1 cellular context compared by ENCODE assay signal in the genomic region with DNA sequence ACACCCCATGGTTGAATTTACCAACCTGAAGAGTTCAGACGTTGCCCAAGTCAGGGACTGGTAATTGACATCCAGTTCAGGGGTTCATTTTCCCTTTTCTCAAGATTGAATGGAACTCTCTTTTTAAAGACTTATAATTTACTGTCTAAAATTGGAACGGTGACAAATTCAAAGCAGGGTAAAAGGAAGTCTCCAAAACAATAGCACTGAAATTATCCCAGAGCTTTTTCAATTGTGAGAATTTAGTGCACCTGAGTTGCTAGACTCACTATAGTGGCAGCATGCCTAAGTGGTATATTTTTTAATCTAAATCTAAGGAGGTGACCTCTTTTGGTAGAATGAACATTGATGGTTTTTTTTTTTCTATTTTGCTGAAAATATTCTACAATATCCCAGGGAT.
TF ChIP-seq lines count a peak whose summit lies in the region.

No MANE protein-coding gene starts in this region.

TF ChIP-seq in GM23338, 12 proteins besides CTCF, POLR2A, EP300 and RAD21 (continued from another document):
- TF ChIP-seq EZH2 (IDR thresholded peaks at IDR 0.05; ENCODE audit: low read depth, unreplicated experiment), result no peak
- TF ChIP-seq JUNB (IDR thresholded peaks at IDR 0.05; ENCODE audit: unreplicated experiment), result no peak
- TF ChIP-seq NANOG (IDR thresholded peaks at IDR 0.05; ENCODE audit: borderline replicate concordance), result no peak
- TF ChIP-seq, protein P1, sequence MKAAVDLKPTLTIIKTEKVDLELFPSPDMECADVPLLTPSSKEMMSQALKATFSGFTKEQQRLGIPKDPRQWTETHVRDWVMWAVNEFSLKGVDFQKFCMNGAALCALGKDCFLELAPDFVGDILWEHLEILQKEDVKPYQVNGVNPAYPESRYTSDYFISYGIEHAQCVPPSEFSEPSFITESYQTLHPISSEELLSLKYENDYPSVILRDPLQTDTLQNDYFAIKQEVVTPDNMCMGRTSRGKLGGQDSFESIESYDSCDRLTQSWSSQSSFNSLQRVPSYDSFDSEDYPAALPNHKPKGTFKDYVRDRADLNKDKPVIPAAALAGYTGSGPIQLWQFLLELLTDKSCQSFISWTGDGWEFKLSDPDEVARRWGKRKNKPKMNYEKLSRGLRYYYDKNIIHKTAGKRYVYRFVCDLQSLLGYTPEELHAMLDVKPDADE (IDR thresholded peaks at IDR 0.05), result no peak
- TF ChIP-seq ZNF331 (CRISPR knock-in tag; IDR thresholded peaks at IDR 0.05; ENCODE audit: low read depth), result no peak
- TF ChIP-seq EZH2phosphoT487 (IDR thresholded peaks at IDR 0.05; ENCODE audit: unreplicated experiment), result no peak
- TF ChIP-seq, protein P2, sequence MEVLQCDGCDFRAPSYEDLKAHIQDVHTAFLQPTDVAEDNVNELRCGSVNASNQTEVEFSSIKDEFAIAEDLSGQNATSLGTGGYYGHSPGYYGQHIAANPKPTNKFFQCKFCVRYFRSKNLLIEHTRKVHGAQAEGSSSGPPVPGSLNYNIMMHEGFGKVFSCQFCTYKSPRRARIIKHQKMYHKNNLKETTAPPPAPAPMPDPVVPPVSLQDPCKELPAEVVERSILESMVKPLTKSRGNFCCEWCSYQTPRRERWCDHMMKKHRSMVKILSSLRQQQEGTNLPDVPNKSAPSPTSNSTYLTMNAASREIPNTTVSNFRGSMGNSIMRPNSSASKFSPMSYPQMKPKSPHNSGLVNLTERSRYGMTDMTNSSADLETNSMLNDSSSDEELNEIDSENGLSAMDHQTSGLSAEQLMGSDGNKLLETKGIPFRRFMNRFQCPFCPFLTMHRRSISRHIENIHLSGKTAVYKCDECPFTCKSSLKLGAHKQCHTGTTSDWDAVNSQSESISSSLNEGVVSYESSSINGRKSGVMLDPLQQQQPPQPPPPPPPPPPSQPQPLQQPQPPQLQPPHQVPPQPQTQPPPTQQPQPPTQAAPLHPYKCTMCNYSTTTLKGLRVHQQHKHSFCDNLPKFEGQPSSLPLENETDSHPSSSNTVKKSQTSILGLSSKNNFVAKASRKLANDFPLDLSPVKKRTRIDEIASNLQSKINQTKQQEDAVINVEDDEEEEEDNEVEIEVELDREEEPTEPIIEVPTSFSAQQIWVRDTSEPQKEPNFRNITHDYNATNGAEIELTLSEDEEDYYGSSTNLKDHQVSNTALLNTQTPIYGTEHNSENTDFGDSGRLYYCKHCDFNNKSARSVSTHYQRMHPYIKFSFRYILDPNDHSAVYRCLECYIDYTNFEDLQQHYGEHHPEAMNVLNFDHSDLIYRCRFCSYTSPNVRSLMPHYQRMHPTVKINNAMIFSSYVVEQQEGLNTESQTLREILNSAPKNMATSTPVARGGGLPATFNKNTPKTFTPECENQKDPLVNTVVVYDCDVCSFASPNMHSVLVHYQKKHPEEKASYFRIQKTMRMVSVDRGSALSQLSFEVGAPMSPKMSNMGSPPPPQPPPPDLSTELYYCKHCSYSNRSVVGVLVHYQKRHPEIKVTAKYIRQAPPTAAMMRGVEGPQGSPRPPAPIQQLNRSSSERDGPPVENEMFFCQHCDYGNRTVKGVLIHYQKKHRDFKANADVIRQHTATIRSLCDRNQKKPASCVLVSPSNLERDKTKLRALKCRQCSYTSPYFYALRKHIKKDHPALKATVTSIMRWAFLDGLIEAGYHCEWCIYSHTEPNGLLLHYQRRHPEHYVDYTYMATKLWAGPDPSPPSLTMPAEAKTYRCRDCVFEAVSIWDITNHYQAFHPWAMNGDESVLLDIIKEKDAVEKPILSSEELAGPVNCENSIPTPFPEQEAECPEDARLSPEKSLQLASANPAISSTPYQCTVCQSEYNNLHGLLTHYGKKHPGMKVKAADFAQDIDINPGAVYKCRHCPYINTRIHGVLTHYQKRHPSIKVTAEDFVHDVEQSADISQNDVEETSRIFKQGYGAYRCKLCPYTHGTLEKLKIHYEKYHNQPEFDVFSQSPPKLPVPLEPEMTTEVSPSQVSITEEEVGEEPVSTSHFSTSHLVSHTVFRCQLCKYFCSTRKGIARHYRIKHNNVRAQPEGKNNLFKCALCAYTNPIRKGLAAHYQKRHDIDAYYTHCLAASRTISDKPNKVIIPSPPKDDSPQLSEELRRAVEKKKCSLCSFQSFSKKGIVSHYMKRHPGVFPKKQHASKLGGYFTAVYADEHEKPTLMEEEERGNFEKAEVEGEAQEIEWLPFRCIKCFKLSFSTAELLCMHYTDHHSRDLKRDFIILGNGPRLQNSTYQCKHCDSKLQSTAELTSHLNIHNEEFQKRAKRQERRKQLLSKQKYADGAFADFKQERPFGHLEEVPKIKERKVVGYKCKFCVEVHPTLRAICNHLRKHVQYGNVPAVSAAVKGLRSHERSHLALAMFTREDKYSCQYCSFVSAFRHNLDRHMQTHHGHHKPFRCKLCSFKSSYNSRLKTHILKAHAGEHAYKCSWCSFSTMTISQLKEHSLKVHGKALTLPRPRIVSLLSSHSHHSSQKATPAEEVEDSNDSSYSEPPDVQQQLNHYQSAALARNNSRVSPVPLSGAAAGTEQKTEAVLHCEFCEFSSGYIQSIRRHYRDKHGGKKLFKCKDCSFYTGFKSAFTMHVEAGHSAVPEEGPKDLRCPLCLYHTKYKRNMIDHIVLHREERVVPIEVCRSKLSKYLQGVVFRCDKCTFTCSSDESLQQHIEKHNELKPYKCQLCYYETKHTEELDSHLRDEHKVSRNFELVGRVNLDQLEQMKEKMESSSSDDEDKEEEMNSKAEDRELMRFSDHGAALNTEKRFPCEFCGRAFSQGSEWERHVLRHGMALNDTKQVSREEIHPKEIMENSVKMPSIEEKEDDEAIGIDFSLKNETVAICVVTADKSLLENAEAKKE (CRISPR knock-in tag; IDR thresholded peaks at IDR 0.05), result no peak
